In the genomic region with DNA sequence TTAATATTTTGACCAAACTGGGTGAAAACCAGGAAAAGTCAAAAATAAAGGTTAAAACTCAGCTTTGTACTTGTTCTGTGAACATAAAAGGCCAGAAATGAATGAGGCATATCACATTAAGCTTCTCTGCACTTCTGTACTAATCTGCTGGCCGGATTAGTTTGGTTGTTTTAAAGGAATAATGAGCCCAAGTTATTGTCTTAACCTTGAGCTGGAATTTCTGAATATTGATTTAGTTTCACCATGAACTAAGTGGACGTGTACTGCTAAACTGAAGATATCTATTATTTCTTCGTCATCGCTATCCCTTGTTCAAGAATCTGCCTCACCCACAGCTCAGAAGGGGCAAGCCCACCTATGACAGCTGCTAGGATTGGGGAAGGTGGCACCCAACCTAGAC, we compare ENCODE assay signal across 30 cellular contexts.
"Had no signal": no experiment of that assay in that cellular context is flagged by ENCODE, and none has a peak within 500 bp of the region (broad histone marks: within the 10 kb centered on the region; RNA-seq: fewer than 3 reads in every experiment).

No MANE protein-coding gene starts in this region.

- DNase-seq: activated CD4-positive, alpha-beta memory T cell treated with anti-CD3 and anti-CD28 coated beads for 36 hours; activated CD4-positive, alpha-beta T cell treated with anti-CD3 and anti-CD28 coated beads for 36 hours; activated CD4-positive, alpha-beta T cell treated with anti-CD3 and anti-CD28 coated beads, Interleukin-2, amount 10 ng/mL, durations not matched to agents 24 days and 14 days; activated CD4-positive, CD25-positive, alpha-beta regulatory T cell; activated CD4-positive, CD25-positive, alpha-beta regulatory T cell treated with anti-CD3 and anti-CD28 coated beads, Interleukin-2, amount 50 U/mL, for 72 hours; activated CD8-positive, alpha-beta memory T cell treated with anti-CD3 and anti-CD28 coated beads, Interleukin-2, amount 10 ng/mL, durations not matched to agents 7 days and 5 days; activated CD8-positive, alpha-beta memory T cell treated with anti-CD3 and anti-CD28 coated beads, Interleukin-2, amount 50 U/mL, for 4 hours; activated CD8-positive, alpha-beta T cell treated with anti-CD3 and anti-CD28 coated beads, Interleukin-2, amount 10 ng/mL, durations not matched to agents 7 days and 5 days; activated effector memory CD4-positive, alpha-beta T cell treated with anti-CD3 and anti-CD28 coated beads, Interleukin-2, amount 50 U/mL, for 16 hours; activated naive CD4-positive, alpha-beta T cell treated with anti-CD3 and anti-CD28 coated beads, Interleukin-2, amount 10 ng/mL, durations not matched to agents 7 days and 5 days; activated naive CD8-positive, alpha-beta T cell treated with anti-CD3 and anti-CD28 coated beads, Interleukin-2, amount 10 ng/mL, durations not matched to agents 7 days and 5 days; activated T-cell treated with anti-CD3 and anti-CD28 coated beads, Interleukin-2, amount 50 U/mL, for 1 hour; activated T-cell treated with anti-CD3 and anti-CD28 coated beads, Interleukin-2, amount 50 U/mL, for 48 hours; amniotic stem cell; anterior cingulate cortex; caudate nucleus; cortex of kidney; dermis blood vessel endothelial cell; effector CD4-positive, alpha-beta T cell; effector memory CD8-positive, alpha-beta T cell; foreskin fibroblast; head of caudate nucleus; T-helper 2 cell had no signal

- FAIRE-seq: astrocyte, colon, endometrium, endothelial cell of umbilical vein, frontal cortex had no signal

- ATAC-seq: activated CD4-positive, alpha-beta T cell treated with anti-CD3 and anti-CD28 coated beads for 36 hours; activated CD8-positive, alpha-beta memory T cell treated with anti-CD3 and anti-CD28 coated beads, Interleukin-2, amount 10 ng/mL, durations not matched to agents 7 days and 5 days; activated CD8-positive, alpha-beta T cell treated with anti-CD3 and anti-CD28 coated beads, Interleukin-2, amount 10 ng/mL, durations not matched to agents 7 days and 5 days; activated naive CD4-positive, alpha-beta T cell treated with anti-CD3 and anti-CD28 coated beads, Interleukin-2, amount 50 U/mL, for 72 hours; effector memory CD8-positive, alpha-beta T cell; esophagus mucosa had no signal
